ENCODE assay signal across 13 cellular contexts in the genomic region with DNA sequence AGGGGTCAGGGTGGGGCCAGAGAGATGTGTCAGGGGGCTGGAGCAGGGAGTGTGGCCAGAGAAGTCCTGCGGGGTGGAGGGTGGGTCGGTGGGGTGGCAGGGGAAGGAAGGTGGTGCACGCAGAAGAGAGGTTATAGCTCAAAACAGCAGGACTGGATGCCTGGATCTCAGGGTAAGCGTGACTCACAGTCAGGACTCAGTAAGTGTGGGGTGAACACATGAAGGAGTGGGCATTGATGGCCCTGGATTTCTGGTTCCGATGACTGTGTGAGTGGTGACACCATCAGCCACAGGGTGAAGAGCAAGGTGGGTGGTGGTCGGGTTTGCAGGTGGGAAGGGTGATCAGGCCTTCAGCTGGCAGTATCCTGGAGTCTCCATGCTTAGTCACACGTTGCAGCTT. TPM values are rescaled to one million over a fixed set of nuclear protein-coding genes. Genes with fewer than 3 reads are reported as not detected.
DNase-seq lines count a peak whose midpoint lies in the region; ATAC-seq and TF ChIP-seq lines count a peak whose summit lies in the region.
"Not testable (repeated sequence)": the region's sequence is repeated elsewhere in the genome, so short reads cannot be mapped to it uniquely, and the experiment has no call there.
"Had no signal": no experiment of that assay in that cellular context is flagged by ENCODE, and none has a peak within 500 bp of the region (broad histone marks: within the 10 kb centered on the region; RNA-seq: fewer than 3 reads in every experiment).

No MANE protein-coding gene starts in this region.

- H3K4me2 ChIP-seq in IMR-90 (ENCODE audit: low read depth, low read length), result peak overlapping the region; percentile 46; the same call in 1 of the 2 replicates

- CTCF ChIA-PET in IMR-90 (lab: Yijun Ruan, JAX), result interaction anchor here (0.6 kb wide), 1 partner anchor 1502 kb away, joined by 4 read pairs; no protein-coding TSS in a partner anchor

- not testable (repeated sequence) for H3K36me3 ChIP-seq in IMR-90 (ENCODE audit: control insufficient read depth, insufficient read depth, low read length); ectodermal cell (ENCODE audit: control insufficient read depth, insufficient read depth, low read length); thoracic aorta

- TF ChIP-seq CTCF in CD14-positive monocyte (IDR thresholded peaks at IDR 0.05); IMR-90 (conservative IDR thresholded peaks at IDR 0.05; ENCODE audit: low read depth, low read length); thoracic aorta (IDR thresholded peaks at IDR 0.05): not testable (repeated sequence)

- ATAC-seq in IMR-90 (ENCODE audit: low read depth); natural killer cell treated with Interleukin-12 subunit alpha and Interleukin-12 subunit beta and Interleukin-15 and Interleukin-18, amount 100 ng/mL, for 72 hours; sciatic nerve; thoracic aorta (ENCODE audit: insufficient number of reproducible peaks, low FRiP score, low read depth): not testable (repeated sequence)

- H3K27me3 Mint-ChIP-seq in CD14-positive monocyte (ENCODE audit: low read depth in 3 of 3), result peaks cover 42 to 65% (median 54%) of the 10 kb centered on the region in 3 donors
- H3K27me3 Mint-ChIP-seq in activated T-cell treated with anti-CD3 and anti-CD28 coated beads, Interleukin-2, amount 50 U/mL, for 24 hours, result peaks cover 68% of the 10 kb centered on the region
- H3K27me3 Mint-ChIP-seq in natural killer cell treated with Interleukin-12 subunit alpha and Interleukin-12 subunit beta and Interleukin-15 and Interleukin-18, amount 100 ng/mL, for 72 hours, result peaks cover 14 to 26% of the 10 kb centered on the region in 2 donors

- H3K4me1 ChIP-seq in IMR-90 (ENCODE audit: control insufficient read depth, insufficient read depth, low read length); ectodermal cell (ENCODE audit: control insufficient read depth, insufficient read depth, low read length); thoracic aorta (ENCODE audit: control insufficient read depth in 1 of 2, low read depth in 2 of 2): not testable (repeated sequence)

- not testable (repeated sequence) for H4K5ac ChIP-seq in IMR-90 (ENCODE audit: low read depth, low read length)

- not testable (repeated sequence) for H3K14ac ChIP-seq in IMR-90 (replicated peaks; ENCODE audit: low read depth, low read length)

- not testable (repeated sequence) for H3K27ac Mint-ChIP-seq in CD14-positive monocyte; activated T-cell treated with anti-CD3 and anti-CD28 coated beads, Interleukin-2, amount 50 U/mL, for 24 hours; natural killer cell treated with Interleukin-12 subunit alpha and Interleukin-12 subunit beta and Interleukin-15 and Interleukin-18, amount 100 ng/mL, for 72 hours

- H3K4ac ChIP-seq in IMR-90 (ENCODE audit: low read depth, low read length), result not testable (repeated sequence)

- not testable (repeated sequence) for TF ChIP-seq RAD21 in IMR-90 (IDR thresholded peaks at IDR 0.05; ENCODE audit: low read length)

- H3K9me3 ChIP-seq in IMR-90 (ENCODE audit: control insufficient read depth, insufficient read depth, low read length); ectodermal cell (ENCODE audit: control insufficient read depth, low read length); iPS-18c (ENCODE audit: control insufficient read depth, insufficient read depth, low read length); thoracic aorta: not testable (repeated sequence)

- not testable (repeated sequence) for H4K91ac ChIP-seq in IMR-90 (ENCODE audit: insufficient read depth, low read depth, low read length)

- peak overlapping the region; percentile 58 for H2AFZ ChIP-seq in IMR-90 (replicated peaks; ENCODE audit: low read length, poor library complexity)

- in situ Hi-C loops in IMR-90 (cut with MboI; ENCODE audit: low sequenced_read_pairs), result not testable (repeated sequence)

- not testable (repeated sequence) for H3K18ac ChIP-seq in IMR-90 (ENCODE audit: low read depth, low read length)

- DNase-seq in CD14-positive monocyte (ENCODE audit: low spot score); IMR-90; natural killer cell treated with Interleukin-12 subunit alpha and Interleukin-12 subunit beta and Interleukin-15 and Interleukin-18, amount 100 ng/mL, for 72 hours (ENCODE audit: low spot score); thoracic aorta (ENCODE audit: low spot score): not testable (repeated sequence)
- peak; percentile 18 for DNase-seq in activated T-cell treated with anti-CD3 and anti-CD28 coated beads, Interleukin-2, amount 50 U/mL, for 24 hours
- peak; percentile 30 for DNase-seq in sciatic nerve (ENCODE audit: low spot score)

- H3K56ac ChIP-seq in IMR-90 (ENCODE audit: extremely low read depth, insufficient read depth, low read length), result not testable (repeated sequence)

- intact Hi-C loops in CD14-positive monocyte (cut with micrococcal nuclease); IMR-90 (cut with micrococcal nuclease); sciatic nerve (cut with DNase I): not testable (repeated sequence)

- H2BK5ac ChIP-seq in IMR-90 (ENCODE audit: low read depth, low read length, poor library complexity, severe bottlenecking), result not testable (repeated sequence)

- H3K4me1 Mint-ChIP-seq in CD14-positive monocyte; activated T-cell treated with anti-CD3 and anti-CD28 coated beads, Interleukin-2, amount 50 U/mL, for 24 hours (ENCODE audit: low read depth); natural killer cell treated with Interleukin-12 subunit alpha and Interleukin-12 subunit beta and Interleukin-15 and Interleukin-18, amount 100 ng/mL, for 72 hours (ENCODE audit: low read depth in 2 of 2): not testable (repeated sequence)

- not testable (repeated sequence) for H2BK120ac ChIP-seq in IMR-90 (ENCODE audit: low read depth, low read length)

- peaks cover 7 to 18% (median 9%) of the 10 kb centered on the region in 7 donors for H3K9me3 Mint-ChIP-seq in CD14-positive monocyte
- not testable (repeated sequence) for H3K9me3 Mint-ChIP-seq in activated T-cell treated with anti-CD3 and anti-CD28 coated beads, Interleukin-2, amount 50 U/mL, for 24 hours; natural killer cell treated with Interleukin-12 subunit alpha and Interleukin-12 subunit beta and Interleukin-15 and Interleukin-18, amount 100 ng/mL, for 72 hours

- H3K27ac ChIP-seq in IMR-90 (ENCODE audit: insufficient read depth, low read length); ectodermal cell (ENCODE audit: insufficient read depth, low read depth, low read length, poor library complexity, severe bottlenecking); thoracic aorta: not testable (repeated sequence)

- H2BK15ac ChIP-seq in IMR-90 (ENCODE audit: low read depth, low read length), result not testable (repeated sequence)

- H3K36me3 Mint-ChIP-seq in CD14-positive monocyte; activated T-cell treated with anti-CD3 and anti-CD28 coated beads, Interleukin-2, amount 50 U/mL, for 24 hours (ENCODE audit: low read depth); natural killer cell treated with Interleukin-12 subunit alpha and Interleukin-12 subunit beta and Interleukin-15 and Interleukin-18, amount 100 ng/mL, for 72 hours: not testable (repeated sequence)

- H3K27me3 ChIP-seq in IMR-90 (ENCODE audit: control insufficient read depth, insufficient read depth, low read length), result peaks cover 43% of the 10 kb centered on the region
- peaks cover 15% of the 10 kb centered on the region for H3K27me3 ChIP-seq in ectodermal cell (ENCODE audit: control insufficient read depth, insufficient read depth, low read length, poor library complexity, severe bottlenecking)
- not testable (repeated sequence) for H3K27me3 ChIP-seq in thoracic aorta (replicated peaks; ENCODE audit: insufficient read depth)

- H4K20me1 ChIP-seq in IMR-90 (ENCODE audit: insufficient read depth, low read length), result not testable (repeated sequence)

- WGBS in IMR-90 (ENCODE audit: extremely low coverage in 2 of 2, insufficient read length in 1 of 2), 2 experiments, result 100% methylated on average over 1 of the region's 7 CpGs; no CpG with 5 or more reads in 1 of the 2 experiments
- 73 to 77% methylated on average over 7 of the region's 7 CpGs for WGBS in ectodermal cell, 2 experiments

- not testable (repeated sequence) for H3K9me1 ChIP-seq in IMR-90 (ENCODE audit: insufficient read depth, low read length)

- dilution Hi-C loops in IMR-90 (cut with HindIII; ENCODE audit: low sequenced_read_pairs, unreplicated experiment), result not testable (repeated sequence)

- not testable (repeated sequence) for H3K23ac ChIP-seq in IMR-90 (ENCODE audit: low read depth, low read length)

- BruUV-seq in IMR-90 (replicated peaks; lab: Mats Ljungman, UMichigan), result not testable (repeated sequence)

- POLR2A ChIA-PET in IMR-90 (lab: Charles Lee; ENCODE audit: unreplicated experiment), result not testable (repeated sequence)

- not testable (repeated sequence) for H2AK9ac ChIP-seq in IMR-90 (replicated peaks; ENCODE audit: low read depth, low read length, poor library complexity)

- not testable (repeated sequence) for H2AK5ac ChIP-seq in IMR-90 (ENCODE audit: low read depth, low read length)

- H3K9ac ChIP-seq in IMR-90 (ENCODE audit: low read depth, low read length), result not testable (repeated sequence)

- peak overlapping the region; percentile 16 to 72 for H3K4me3 Mint-ChIP-seq in CD14-positive monocyte
- H3K4me3 Mint-ChIP-seq in activated T-cell treated with anti-CD3 and anti-CD28 coated beads, Interleukin-2, amount 50 U/mL, for 24 hours, result not testable (repeated sequence)
- peak overlapping the region; percentile 72 for H3K4me3 Mint-ChIP-seq in natural killer cell treated with Interleukin-12 subunit alpha and Interleukin-12 subunit beta and Interleukin-15 and Interleukin-18, amount 100 ng/mL, for 72 hours

- TF ChIP-seq POLR2A in IMR-90 (IDR thresholded peaks at IDR 0.05; ENCODE audit: low read depth, low read length), result not testable (repeated sequence)

- H3K79me1 ChIP-seq in IMR-90 (ENCODE audit: low read depth in 1 of 2, low read length in 2 of 2), result not testable (repeated sequence)

- H2BK20ac ChIP-seq in IMR-90 (ENCODE audit: low read depth, low read length), result not testable (repeated sequence)

- H4K8ac ChIP-seq in IMR-90 (ENCODE audit: low read depth in 2 of 2, low read length in 2 of 2), result 0 out of 4 replicates have a peak overlapping the region, but pooled peaks of 1 of the 2 experiments have one; percentile 74

- H3K4me3 ChIP-seq in IMR-90 (ENCODE audit: insufficient read depth, low read depth, low read length), result not testable (repeated sequence)
- H3K4me3 ChIP-seq in ectodermal cell (ENCODE audit: insufficient read depth, low read depth, low read length) (peak overlapping the region; percentile 57), iPS-18c (ENCODE audit: insufficient read depth, low read depth, low read length) (peak overlapping the region; percentile 64; the same call in 1 of the 2 replicates), thoracic aorta (peak overlapping the region; percentile 71)

RNA-seq across cellular contexts. Expression of a gene that starts 6.2 kb away (rescaled TPM):
- polyA plus RNA-seq in CD14-positive monocyte, result under 1 TPM; 0.02 TPM
- total RNA-seq in IMR-90 (2012; rRNA removed), result not detected in 2 replicates
- polyA plus RNA-seq in IMR-90 (2012; rRNA removed), result 0.01 and 0.02 TPM in 2 replicates
- not detected in 2 replicates for polyA plus RNA-seq in IMR-90 (2012; cell fraction: cytosol; rRNA removed)
- polyA plus RNA-seq in IMR-90 (2012; cell fraction: nucleus; rRNA removed; ENCODE audit: low replicate concordance), result 0.02 and 0.13 TPM in 2 replicates
- polyA plus RNA-seq in ectodermal cell (2013, experiment 1 of 4), result 0.07 TPM
- polyA plus RNA-seq in ectodermal cell (2013, experiment 2 of 4), result 0.11 TPM
- polyA plus RNA-seq in ectodermal cell (2013, experiment 3 of 4), result 0.16 TPM
- 0.08 TPM for polyA plus RNA-seq in ectodermal cell (2013, experiment 4 of 4)
- under 1 TPM; 0.06 to 0.21 TPM for total RNA-seq in natural killer cell treated with Interleukin-12 subunit alpha and Interleukin-12 subunit beta and Interleukin-15 and Interleukin-18, amount 100 ng/mL, for 72 hours
- total RNA-seq in sciatic nerve, result 0.31 TPM
- total RNA-seq in thoracic aorta, result 1 to 10 TPM in 1 of 2 donors, not detected in 1; 2.0 TPM
- total RNA-seq: Daoy, dermis microvascular lymphatic vessel endothelial cell, lung microvascular endothelial cell, NCI-H460 had no signal
- polyA plus RNA-seq: HepG2 had no signal

RNA-seq across cellular contexts. Expression of a gene that starts 10.4 kb away (rescaled TPM):
- polyA plus RNA-seq in CD14-positive monocyte (1 to 10 TPM; 2.2 to 3.0 TPM), IMR-90 (2012; rRNA removed) (3.2 and 4.0 TPM in 2 replicates)
- total RNA-seq in IMR-90 (2012; rRNA removed) (6.4 and 6.5 TPM in 2 replicates), sciatic nerve (10.0 TPM), thoracic aorta (1 to 10 TPM; 6.7 to 7.2 TPM)
- 1.1 and 2.7 TPM in 2 replicates for polyA plus RNA-seq in IMR-90 (2012; cell fraction: cytosol; rRNA removed)
- 1.4 and 4.1 TPM in 2 replicates for polyA plus RNA-seq in IMR-90 (2012; cell fraction: nucleus; rRNA removed; ENCODE audit: low replicate concordance)
- polyA plus RNA-seq in ectodermal cell (2013, experiment 1 of 4), result 27.6 TPM
- 37.8 TPM for polyA plus RNA-seq in ectodermal cell (2013, experiment 2 of 4)
- polyA plus RNA-seq in ectodermal cell (2013, experiment 3 of 4), result 28.0 TPM
- polyA plus RNA-seq in ectodermal cell (2013, experiment 4 of 4), result 30.7 TPM
- 10 to 100 TPM; 14.0 to 15.1 TPM for total RNA-seq in natural killer cell treated with Interleukin-12 subunit alpha and Interleukin-12 subunit beta and Interleukin-15 and Interleukin-18, amount 100 ng/mL, for 72 hours

RNA-seq across cellular contexts. Expression of a gene that starts 43.8 kb away (rescaled TPM):
- polyA plus RNA-seq in CD14-positive monocyte, result under 1 TPM; 0.39 to 0.75 TPM
- total RNA-seq in IMR-90 (2012; rRNA removed), result 0.54 and 0.83 TPM in 2 replicates
- 0.60 and 0.75 TPM in 2 replicates for polyA plus RNA-seq in IMR-90 (2012; rRNA removed)
- polyA plus RNA-seq in IMR-90 (2012; cell fraction: cytosol; rRNA removed), result 0.16 and 0.17 TPM in 2 replicates
- polyA plus RNA-seq in IMR-90 (2012; cell fraction: nucleus; rRNA removed; ENCODE audit: low replicate concordance), result 0.21 and 1.5 TPM in 2 replicates
- polyA plus RNA-seq in ectodermal cell (2013, experiment 1 of 4), result 0.07 TPM
- 0.14 TPM for polyA plus RNA-seq in ectodermal cell (2013, experiment 2 of 4)
- not detected for polyA plus RNA-seq in ectodermal cell (2013, experiment 3 of 4)
- 0.08 TPM for polyA plus RNA-seq in ectodermal cell (2013, experiment 4 of 4)
- 1 to 10 TPM; 2.0 to 4.9 TPM for total RNA-seq in natural killer cell treated with Interleukin-12 subunit alpha and Interleukin-12 subunit beta and Interleukin-15 and Interleukin-18, amount 100 ng/mL, for 72 hours
- total RNA-seq in sciatic nerve, result 6.6 TPM
- total RNA-seq in thoracic aorta, result 1 to 10 TPM; 3.2 to 6.6 TPM
- total RNA-seq: Daoy, HepG2, NCI-H460 had no signal
- polyA plus RNA-seq: HepG2 had no signal
